ENCODE assay signal across 19 cellular contexts in the genomic region with DNA sequence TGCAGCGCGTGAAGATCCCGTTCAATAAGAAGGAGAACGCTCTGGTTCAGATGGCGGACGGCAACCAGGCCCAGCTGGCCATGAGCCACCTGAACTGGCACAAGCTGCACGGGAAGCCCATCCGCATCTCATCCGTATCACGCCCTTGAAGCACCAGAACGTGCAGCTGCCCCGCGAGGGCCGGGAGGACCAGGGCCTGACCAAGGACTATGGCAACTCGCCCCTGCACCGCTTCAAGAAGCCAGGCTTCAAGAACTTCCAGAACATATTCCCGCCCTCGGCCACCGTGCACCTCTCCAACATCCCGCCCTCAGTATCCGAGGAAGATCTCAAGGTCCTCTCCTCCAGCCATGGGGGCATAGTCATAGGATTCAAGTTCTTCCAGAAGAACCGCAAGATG.
"Had no signal": no experiment of that assay in that cellular context is flagged by ENCODE, and none has a peak within 500 bp of the region (broad histone marks: within the 10 kb centered on the region; RNA-seq: fewer than 3 reads in every experiment).

No MANE protein-coding gene starts in this region.

- ATAC-seq: heart right ventricle; lower lobe of right lung; naive thymus-derived CD8-positive, alpha-beta T cell; T-cell had no signal

- H3K9me3 Mint-ChIP-seq: activated naive CD4-positive, alpha-beta T cell treated with anti-CD3 and anti-CD28 coated beads for 36 hours; central memory CD8-positive, alpha-beta T cell; naive thymus-derived CD8-positive, alpha-beta T cell; T-cell had no signal

- H3K9me3 ChIP-seq: colonic mucosa, lower lobe of right lung, neutrophil, ovary, prostate gland, tibial artery had no signal

- H3K4me3 Mint-ChIP-seq: activated naive CD4-positive, alpha-beta T cell treated with anti-CD3 and anti-CD28 coated beads for 36 hours; central memory CD8-positive, alpha-beta T cell had no signal

- H3K27ac Mint-ChIP-seq: activated naive CD4-positive, alpha-beta T cell treated with anti-CD3 and anti-CD28 coated beads for 36 hours had no signal

- H3K27ac ChIP-seq: ascending aorta, colonic mucosa, heart right ventricle, lower lobe of right lung, neutrophil, ovary, prostate gland, tibial artery had no signal

- DNase-seq: activated CD4-positive, alpha-beta T cell treated with anti-CD3 and anti-CD28 coated beads, Interleukin-2, amount 50 U/mL, for 4 hours; activated effector memory CD4-positive, alpha-beta T cell treated with Interleukin-2 at 50 U/mL for 16 hours; activated naive CD4-positive, alpha-beta T cell treated with anti-CD3 and anti-CD28 coated beads for 36 hours; activated T-cell treated with anti-CD3 and anti-CD28 coated beads, Interleukin-2, amount 50 U/mL, for 48 hours; colonic mucosa; heart right ventricle; lower lobe of right lung; naive thymus-derived CD8-positive, alpha-beta T cell; stimulated activated CD4-positive, alpha-beta T cell treated with anti-CD3 and anti-CD28 coated beads, Interleukin-4, amount 100 ng/mL, for 1 hour; stimulated activated naive CD4-positive, alpha-beta T cell treated with Interleukin-2 at 50 U/mL for 16 hours; T-cell; T-helper 9 cell; tibial artery had no signal

- FAIRE-seq: keratinocyte had no signal

- H3K36me3 Mint-ChIP-seq: naive thymus-derived CD8-positive, alpha-beta T cell; T-cell had no signal

- H3K27me3 ChIP-seq: ascending aorta, colonic mucosa, heart right ventricle, neutrophil, ovary, tibial artery had no signal

- H3K36me3 ChIP-seq: ascending aorta, colonic mucosa, heart right ventricle, lower lobe of right lung, neutrophil, ovary, prostate gland, tibial artery had no signal

- H3K4me3 ChIP-seq: ascending aorta, colonic mucosa, heart right ventricle, lower lobe of right lung, ovary, prostate gland, tibial artery had no signal

- H3K27me3 Mint-ChIP-seq: central memory CD8-positive, alpha-beta T cell; naive thymus-derived CD8-positive, alpha-beta T cell; T-cell had no signal

- H3K4me1 ChIP-seq: ascending aorta, colonic mucosa, prostate gland had no signal
